In the genomic region with DNA sequence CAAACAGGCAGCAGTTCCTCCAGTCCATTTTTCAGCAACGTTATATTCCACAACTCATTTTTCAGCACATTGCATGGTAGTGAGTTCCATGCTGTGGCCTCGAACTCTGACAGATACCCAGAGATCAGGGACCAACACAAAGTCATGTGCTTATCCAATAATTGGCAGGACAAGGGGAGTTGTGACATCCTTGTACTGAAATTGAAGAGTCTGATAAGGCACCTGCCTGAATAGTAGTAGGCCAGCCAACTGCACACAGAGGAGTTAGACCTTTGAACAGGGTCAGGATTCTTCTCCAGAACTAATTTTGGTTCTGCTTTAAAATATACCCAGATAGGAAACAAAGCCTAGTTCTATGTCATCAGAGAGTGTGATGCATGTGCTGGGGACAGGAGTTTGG, we compare ENCODE assay signal across 14 cellular contexts. TPM values are rescaled to one million over a fixed set of nuclear protein-coding genes. Genes with fewer than 3 reads are reported as not detected.
"Had no signal": no experiment of that assay in that cellular context is flagged by ENCODE, and none has a peak within 500 bp of the region (broad histone marks: within the 10 kb centered on the region; RNA-seq: fewer than 3 reads in every experiment).

No MANE protein-coding gene starts in this region.

- H3K4me1 Mint-ChIP-seq: activated naive CD4-positive, alpha-beta T cell treated with anti-CD3 and anti-CD28 coated beads, Interleukin-2, amount 50 U/mL, for 24 hours had no signal

- H3K9me3 ChIP-seq: ovary, SJCRH30, stomach had no signal

- H3K9me3 Mint-ChIP-seq: activated naive CD4-positive, alpha-beta T cell treated with anti-CD3 and anti-CD28 coated beads, Interleukin-2, amount 50 U/mL, for 24 hours; T-helper 2 cell treated with Interferon-gamma antibody and Interleukin-4, amounts not matched to agents 5 μg/mL and 100 μg/mL, for 36 hours had no signal

- H3K4me3 Mint-ChIP-seq: activated naive CD4-positive, alpha-beta T cell treated with anti-CD3 and anti-CD28 coated beads, Interleukin-2, amount 50 U/mL, for 24 hours; T-helper 2 cell treated with Interferon-gamma antibody and Interleukin-4, amounts not matched to agents 5 μg/mL and 100 μg/mL, for 36 hours had no signal

- H3K27ac ChIP-seq: brain microvascular endothelial cell, SJCRH30, stomach had no signal

- H3K36me3 ChIP-seq: ovary had no signal

- DNase-seq: activated CD4-positive, alpha-beta T cell treated with anti-CD3 and anti-CD28 coated beads, Interleukin-2, amount 50 U/mL, for 1 hour; activated effector memory CD4-positive, alpha-beta T cell treated with Interleukin-2 at 50 U/mL for 16 hours; activated T-cell treated with anti-CD3 and anti-CD28 coated beads, Interleukin-2, amount 50 U/mL, for 1 hour; amygdala; brain microvascular endothelial cell; dorsolateral prefrontal cortex; head of caudate nucleus; ovary; SJCRH30; stomach had no signal

- H3K27ac Mint-ChIP-seq: activated naive CD4-positive, alpha-beta T cell treated with anti-CD3 and anti-CD28 coated beads, Interleukin-2, amount 50 U/mL, for 24 hours; T-helper 2 cell treated with Interferon-gamma antibody and Interleukin-4, amounts not matched to agents 5 μg/mL and 100 μg/mL, for 36 hours had no signal

- H3K4me1 ChIP-seq: stomach had no signal

- H3K27me3 ChIP-seq: brain microvascular endothelial cell, dorsolateral prefrontal cortex, ovary, SJCRH30, stomach had no signal

- H3K4me3 ChIP-seq: dorsolateral prefrontal cortex, ovary, SJCRH30, skin epidermis, stomach had no signal

- H3K27me3 Mint-ChIP-seq: activated naive CD4-positive, alpha-beta T cell treated with anti-CD3 and anti-CD28 coated beads, Interleukin-2, amount 50 U/mL, for 24 hours had no signal

RNA-seq across cellular contexts. Expression of a gene that starts 46.7 kb away (rescaled TPM):
- polyA plus RNA-seq: neural cell had no signal
